Comparison of ENCODE assay signal across 8 cellular contexts in genomic region chr4:155953151-155954117, GRCh38.
DNase-seq lines count a peak whose midpoint lies in the region; ATAC-seq lines count a peak whose summit lies in the region.

CTSO (minus strand) TSS chr4:155953866; CDS start chr4:155953847, 19 bp downstream.

- in situ Hi-C loops in ACHN (cut with HindIII; ENCODE audit: low pct_ligation_motif_present, low pct_unique_long_range_greater_than_20kb, low sequenced_read_pairs): no loop called here

- H3K27me3 ChIP-seq in layer of hippocampus (ENCODE audit: control insufficient read depth, insufficient read depth, low read length): no peaks in the 10 kb centered on the region

- ATAC-seq in GM18858 (IDR thresholded peaks at IDR 0.05; ENCODE audit: unreplicated experiment) (peak; percentile 92), HG03097 (IDR thresholded peaks at IDR 0.05; ENCODE audit: low FRiP score, unreplicated experiment) (peak; percentile 94)

- H3K27ac ChIP-seq in cingulate gyrus (ENCODE audit: low read depth, low read length) (peak within 1 kb of the TSS; percentile 99), layer of hippocampus (ENCODE audit: low read depth, low read length) (peak within 1 kb of the TSS; percentile 98)

- DNase-seq in ACHN (peak; percentile 85), NCI-H2227 treated with DMSO at 0.1 percent for 48 hours (lab: John Stamatoyannopoulos, UW) (peak; percentile 70)
- DNase-seq in activated CD4-positive, alpha-beta T cell treated with anti-CD3 and anti-CD28 coated beads for 24 hours (ENCODE audit: low read depth in 2 of 2): peak; percentile 47 to 48
- DNase-seq in stimulated activated CD4-positive, alpha-beta T cell treated with anti-CD3 and anti-CD28 coated beads, Interleukin-1b, Interleukin-23, amount 100 ng/mL, for 4 hours (ENCODE audit: low read depth in 2 of 2): peak; percentile 57 to 60

Comparison
In these comparisons a context has a peak if more than half of its experiments do, and no peak if none do; other contexts are left out.
1. Peak in every context shown above with its lines: DNase-seq, ATAC-seq and H3K27ac ChIP-seq.